ENCODE assay signal across 36 cellular contexts in the genomic region with DNA sequence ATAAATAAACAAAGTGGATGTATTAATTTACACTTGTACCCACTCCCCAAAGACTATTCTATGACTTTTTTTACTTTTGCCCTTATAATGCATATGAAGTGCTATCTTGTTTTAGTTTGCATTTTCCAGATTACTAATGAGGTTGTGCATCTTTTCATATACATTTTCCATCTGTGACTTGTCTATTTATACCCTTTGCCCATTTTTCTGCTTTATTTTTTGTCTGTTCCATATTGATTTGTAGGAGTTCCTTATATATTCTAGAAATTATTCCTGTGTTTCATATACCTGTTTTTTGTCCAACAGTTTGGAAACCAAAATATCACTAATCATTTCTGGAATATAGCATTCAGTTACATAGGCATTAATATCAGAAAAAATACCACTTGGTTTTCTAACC.
"Had no signal": no experiment of that assay in that cellular context is flagged by ENCODE, and none has a peak within 500 bp of the region (broad histone marks: within the 10 kb centered on the region; RNA-seq: fewer than 3 reads in every experiment).

No MANE protein-coding gene starts in this region.

- H3K4me1 ChIP-seq: ascending aorta had no signal

- H3K27ac Mint-ChIP-seq: activated naive CD4-positive, alpha-beta T cell treated with anti-CD3 and anti-CD28 coated beads for 36 hours; activated naive CD4-positive, alpha-beta T cell treated with anti-CD3 and anti-CD28 coated beads, Interleukin-2, amount 10 ng/mL, durations not matched to agents 7 days and 5 days; activated naive CD4-positive, alpha-beta T cell treated with anti-CD3 and anti-CD28 coated beads, Interleukin-2, amount 50 U/mL, for 24 hours; activated naive CD8-positive, alpha-beta T cell; activated naive CD8-positive, alpha-beta T cell treated with anti-CD3 and anti-CD28 coated beads for 36 hours; activated naive CD8-positive, alpha-beta T cell treated with anti-CD3 and anti-CD28 coated beads, Interleukin-2, amount 10 ng/mL, durations not matched to agents 7 days and 5 days; activated naive CD8-positive, alpha-beta T cell treated with anti-CD3 and anti-CD28 coated beads, Interleukin-2, amount 50 U/mL, for 24 hours; activated T-cell treated with anti-CD3 and anti-CD28 coated beads, Interleukin-2, amount 50 U/mL, for 72 hours; activated T-helper 1 cell treated with anti-CD3 and anti-CD28 coated beads, Interleukin-12 subunit alpha, Interleukin-12 subunit beta, Interleukin-2, Interleukin-4 antibody, amounts not matched to agents 30 ng/mL and 10 ng/mL and 1 ng/mL, durations not matched to agents 14 hours and 24 hours and 36 hours; activated T-helper 17 cell treated with anti-CD3 and anti-CD28 coated beads, Interleukin-2, amount 50 U/mL, for 72 hours; activated T-helper 2 cell treated with anti-CD3 and anti-CD28 coated beads, Interferon-gamma antibody, Interleukin-2, Interleukin-4, amounts not matched to agents 10 μg/mL and 5 μg/mL and 100 μg/mL, durations not matched to agents 14 hours and 24 hours and 36 hours had no signal

- H3K36me3 ChIP-seq: adrenal gland, ascending aorta, brain microvascular endothelial cell, breast epithelium, cardiac muscle cell had no signal

- H3K9me3 Mint-ChIP-seq: activated naive CD4-positive, alpha-beta T cell treated with anti-CD3 and anti-CD28 coated beads for 36 hours; activated naive CD4-positive, alpha-beta T cell treated with anti-CD3 and anti-CD28 coated beads, Interleukin-2, amount 10 ng/mL, durations not matched to agents 7 days and 5 days; activated naive CD4-positive, alpha-beta T cell treated with anti-CD3 and anti-CD28 coated beads, Interleukin-2, amount 50 U/mL, for 24 hours; activated naive CD4-positive, alpha-beta T cell treated with anti-CD3 and anti-CD28 coated beads, Interleukin-2, amount 50 U/mL, for 72 hours; activated naive CD8-positive, alpha-beta T cell treated with anti-CD3 and anti-CD28 coated beads for 36 hours; activated naive CD8-positive, alpha-beta T cell treated with anti-CD3 and anti-CD28 coated beads, Interleukin-2, amount 10 ng/mL, durations not matched to agents 7 days and 5 days; activated naive CD8-positive, alpha-beta T cell treated with anti-CD3 and anti-CD28 coated beads, Interleukin-2, amount 50 U/mL, for 24 hours; activated T-cell treated with anti-CD3 and anti-CD28 coated beads, Interleukin-2, amount 50 U/mL, for 4 hours; activated T-cell treated with anti-CD3 and anti-CD28 coated beads, Interleukin-2, amount 50 U/mL, for 72 hours; activated T-helper 1 cell treated with anti-CD3 and anti-CD28 coated beads, Interleukin-12 subunit alpha, Interleukin-12 subunit beta, Interleukin-2, Interleukin-4 antibody, amounts not matched to agents 30 ng/mL and 10 ng/mL and 1 ng/mL, durations not matched to agents 14 hours and 24 hours and 36 hours; activated T-helper 17 cell treated with anti-CD3 and anti-CD28 coated beads, Interleukin-2, amount 50 U/mL, for 72 hours; activated T-helper 2 cell treated with anti-CD3 and anti-CD28 coated beads, Interferon-gamma antibody, Interleukin-2, Interleukin-4, amounts not matched to agents 10 μg/mL and 5 μg/mL and 100 μg/mL, durations not matched to agents 14 hours and 24 hours and 36 hours; brain; central memory CD8-positive, alpha-beta T cell had no signal

- H3K27ac ChIP-seq: adrenal gland, ascending aorta, body of pancreas, brain microvascular endothelial cell, breast epithelium, cardiac muscle cell had no signal

- H3K9me3 ChIP-seq: adrenal gland, ascending aorta, body of pancreas, breast epithelium had no signal

- H3K4me3 Mint-ChIP-seq: activated naive CD4-positive, alpha-beta T cell treated with anti-CD3 and anti-CD28 coated beads for 36 hours; activated naive CD4-positive, alpha-beta T cell treated with anti-CD3 and anti-CD28 coated beads, Interleukin-2, amount 10 ng/mL, durations not matched to agents 7 days and 5 days; activated naive CD4-positive, alpha-beta T cell treated with anti-CD3 and anti-CD28 coated beads, Interleukin-2, amount 50 U/mL, for 24 hours; activated naive CD8-positive, alpha-beta T cell; activated naive CD8-positive, alpha-beta T cell treated with anti-CD3 and anti-CD28 coated beads for 36 hours; activated naive CD8-positive, alpha-beta T cell treated with anti-CD3 and anti-CD28 coated beads, Interleukin-2, amount 10 ng/mL, durations not matched to agents 7 days and 5 days; activated naive CD8-positive, alpha-beta T cell treated with anti-CD3 and anti-CD28 coated beads, Interleukin-2, amount 50 U/mL, for 24 hours; activated T-cell treated with anti-CD3 and anti-CD28 coated beads, Interleukin-2, amount 50 U/mL, for 4 hours; activated T-cell treated with anti-CD3 and anti-CD28 coated beads, Interleukin-2, amount 50 U/mL, for 72 hours; activated T-helper 1 cell treated with anti-CD3 and anti-CD28 coated beads, Interleukin-12 subunit alpha, Interleukin-12 subunit beta, Interleukin-2, Interleukin-4 antibody, amounts not matched to agents 30 ng/mL and 10 ng/mL and 1 ng/mL, durations not matched to agents 14 hours and 24 hours and 36 hours; activated T-helper 17 cell treated with anti-CD3 and anti-CD28 coated beads, Interleukin-2, amount 50 U/mL, for 72 hours; brain; central memory CD8-positive, alpha-beta T cell had no signal

- H3K4me3 ChIP-seq: adrenal gland, ascending aorta, body of pancreas, breast epithelium, cardiac muscle cell had no signal

- H3K27me3 Mint-ChIP-seq: activated naive CD4-positive, alpha-beta T cell treated with anti-CD3 and anti-CD28 coated beads, Interleukin-2, amount 50 U/mL, for 24 hours; activated naive CD8-positive, alpha-beta T cell treated with anti-CD3 and anti-CD28 coated beads for 36 hours; activated naive CD8-positive, alpha-beta T cell treated with anti-CD3 and anti-CD28 coated beads, Interleukin-2, amount 50 U/mL, for 24 hours; activated T-helper 17 cell treated with anti-CD3 and anti-CD28 coated beads, Interleukin-2, amount 50 U/mL, for 72 hours; central memory CD8-positive, alpha-beta T cell had no signal

- DNase-seq: activated effector memory CD4-positive, alpha-beta T cell treated with anti-CD3 and anti-CD28 coated beads, Interleukin-2, amount 50 U/mL, for 16 hours; activated effector memory CD4-positive, alpha-beta T cell treated with Interleukin-2 at 50 U/mL for 16 hours; activated gamma-delta T cell; activated gamma-delta T cell treated with Interleukin-2 at 50 U/mL for 16 hours; activated naive CD4-positive, alpha-beta T cell; activated naive CD4-positive, alpha-beta T cell treated with anti-CD3 and anti-CD28 coated beads for 36 hours; activated naive CD4-positive, alpha-beta T cell treated with anti-CD3 and anti-CD28 coated beads, Interleukin-2, amount 10 ng/mL, durations not matched to agents 7 days and 5 days; activated naive CD4-positive, alpha-beta T cell treated with anti-CD3 and anti-CD28 coated beads, Interleukin-2, amount 50 U/mL, for 16 hours; activated naive CD4-positive, alpha-beta T cell treated with Interleukin-2 at 50 U/mL for 16 hours; activated naive CD8-positive, alpha-beta T cell treated with anti-CD3 and anti-CD28 coated beads for 36 hours; activated naive CD8-positive, alpha-beta T cell treated with anti-CD3 and anti-CD28 coated beads, Interleukin-2, amount 10 ng/mL, durations not matched to agents 7 days and 5 days; activated naive CD8-positive, alpha-beta T cell treated with anti-CD3 and anti-CD28 coated beads, Interleukin-2, amount 50 U/mL, for 24 hours; activated T-cell treated with anti-CD3 and anti-CD28 coated beads, Interleukin-2, amount 50 U/mL, for 4 hours; activated T-cell treated with anti-CD3 and anti-CD28 coated beads, Interleukin-2, amount 50 U/mL, for 48 hours; activated T-cell treated with anti-CD3 and anti-CD28 coated beads, Interleukin-2, amount 50 U/mL, for 72 hours; adrenal gland; amniotic stem cell; amygdala; anterior cingulate cortex; aorta; body of pancreas; brain microvascular endothelial cell; caudate nucleus; central memory CD4-positive, alpha-beta T cell; cerebellar nuclear complex had no signal

- H3K36me3 Mint-ChIP-seq: activated naive CD4-positive, alpha-beta T cell treated with anti-CD3 and anti-CD28 coated beads, Interleukin-2, amount 10 ng/mL, durations not matched to agents 7 days and 5 days; activated naive CD4-positive, alpha-beta T cell treated with anti-CD3 and anti-CD28 coated beads, Interleukin-2, amount 50 U/mL, for 24 hours; activated naive CD4-positive, alpha-beta T cell treated with anti-CD3 and anti-CD28 coated beads, Interleukin-2, amount 50 U/mL, for 72 hours; activated naive CD8-positive, alpha-beta T cell; activated naive CD8-positive, alpha-beta T cell treated with anti-CD3 and anti-CD28 coated beads for 36 hours; activated naive CD8-positive, alpha-beta T cell treated with anti-CD3 and anti-CD28 coated beads, Interleukin-2, amount 10 ng/mL, durations not matched to agents 7 days and 5 days; brain had no signal

- H3K4me1 Mint-ChIP-seq: central memory CD8-positive, alpha-beta T cell had no signal

- ATAC-seq: activated naive CD4-positive, alpha-beta T cell treated with anti-CD3 and anti-CD28 coated beads, Interleukin-2, amount 50 U/mL, for 72 hours; activated naive CD8-positive, alpha-beta T cell treated with anti-CD3 and anti-CD28 coated beads, Interleukin-2, amount 50 U/mL, for 24 hours; activated T-cell treated with anti-CD3 and anti-CD28 coated beads, Interleukin-2, amount 50 U/mL, for 4 hours; activated T-cell treated with anti-CD3 and anti-CD28 coated beads, Interleukin-2, amount 50 U/mL, for 72 hours; activated T-helper 17 cell treated with anti-CD3 and anti-CD28 coated beads, Interleukin-2, amount 50 U/mL, for 72 hours; body of pancreas had no signal

- H3K27me3 ChIP-seq: adrenal gland, ascending aorta, body of pancreas, brain microvascular endothelial cell, breast epithelium, cardiac muscle cell had no signal
